ENCODE assay signal across 23 cellular contexts in genomic region chr5:130868186-130868821, GRCh38.
DNase-seq lines count a peak whose midpoint lies in the region; ATAC-seq and TF ChIP-seq lines count a peak whose summit lies in the region.
"Had no signal": no experiment of that assay in that cellular context is flagged by ENCODE, and none has a peak within 500 bp of the region (broad histone marks: within the 10 kb centered on the region; RNA-seq: fewer than 3 reads in every experiment).

No MANE protein-coding gene starts in this region.

- H3K4me2 ChIP-seq in neural progenitor cell, result no peak overlapping the region
- H3K4me2 ChIP-seq: hepatocyte had no signal

- no peaks in the 10 kb centered on the region for H3K9me3 ChIP-seq in neural progenitor cell (ENCODE audit: low read depth)
- H3K9me3 ChIP-seq: Caco-2, esophagus squamous epithelium had no signal

- TF ChIP-seq CTCF in fibroblast of mammary gland (conservative IDR thresholded peaks at IDR 0.05; ENCODE audit: control insufficient read depth, insufficient read depth, low read depth, low read length), result no peak
- no peak for TF ChIP-seq CTCF in neural progenitor cell (IDR thresholded peaks at IDR 0.05)

- peaks cover 11% of the 10 kb centered on the region for H3K4me1 ChIP-seq in neural progenitor cell
- H3K4me1 ChIP-seq: esophagus squamous epithelium had no signal

- H3K79me2 ChIP-seq in neural progenitor cell (ENCODE audit: low read depth), result no peaks in the 10 kb centered on the region
- H3K79me2 ChIP-seq: hepatocyte had no signal

- no peak for ATAC-seq in esophagus mucosa
- ATAC-seq: T-helper 17 cell had no signal

- H3K36me3 ChIP-seq in neural progenitor cell, result no peaks in the 10 kb centered on the region
- H3K36me3 ChIP-seq: esophagus squamous epithelium had no signal

- no peaks in the 10 kb centered on the region for H3K27me3 ChIP-seq in neural progenitor cell
- H3K27me3 ChIP-seq: esophagus squamous epithelium, hepatocyte had no signal

- H3K27me3 Mint-ChIP-seq in neural progenitor cell (ENCODE audit: insufficient read depth, low read depth), result peaks cover 2% of the 10 kb centered on the region

- intact Hi-C loops in posterior vena cava (cut with DNase I), result no loop called here

- peak overlapping the region; percentile 58 for H3K27ac Mint-ChIP-seq in neural progenitor cell
- H3K27ac Mint-ChIP-seq: T-helper 17 cell had no signal

- DNase-seq in EH (ENCODE audit: low read depth) (peak; percentile 41), amniotic stem cell (lab: John Stamatoyannopoulos, UW) (peak; percentile 16), fibroblast of mammary gland (ENCODE audit: low read depth) (peak; percentile 53), neural progenitor cell (ENCODE audit: low spot score) (peak; percentile 55), posterior vena cava (ENCODE audit: low spot score) (no peak), SIG-M5 (lab: John Stamatoyannopoulos, UW) (no peak), OCI-M2 (lab: John Stamatoyannopoulos, UW; ENCODE audit: unreplicated experiment) (no peak)
- DNase-seq: activated naive CD4-positive, alpha-beta T cell; activated T-cell treated with anti-CD3 and anti-CD28 coated beads for 4 hours; AML-193; aorta; esophagus squamous epithelium; KBM-7; NCI-H1048; NCI-H524; nucleus accumbens; SHP77; stimulated activated CD4-positive, alpha-beta T cell treated with anti-CD3 and anti-CD28 coated beads, Interleukin-2, amount 100 ng/mL, for 48 hours; T-helper 17 cell had no signal

- H2AFZ ChIP-seq in neural progenitor cell (replicated peaks), result no peak overlapping the region
- H2AFZ ChIP-seq: hepatocyte had no signal

- peaks cover 10% of the 10 kb centered on the region for H3K36me3 Mint-ChIP-seq in neural progenitor cell

- H3K9ac ChIP-seq in neural progenitor cell, result no peak overlapping the region

- H4K20me1 ChIP-seq in neural progenitor cell (ENCODE audit: low read depth), result no peaks in the 10 kb centered on the region

- no peaks in the 10 kb centered on the region for H3F3A ChIP-seq in neural progenitor cell (ENCODE audit: low read depth)

- H3K4me3 ChIP-seq in fibroblast of mammary gland (ENCODE audit: control insufficient read depth, low read depth, low read length) (no peak overlapping the region), neural progenitor cell (no peak overlapping the region)
- H3K4me3 ChIP-seq: esophagus squamous epithelium, hepatocyte had no signal

- H3K27ac ChIP-seq in neural progenitor cell, result no peak overlapping the region
- H3K27ac ChIP-seq: esophagus squamous epithelium, hepatocyte, VCaP had no signal

- no peak overlapping the region for H3K4me3 Mint-ChIP-seq in neural progenitor cell
- H3K4me3 Mint-ChIP-seq: T-helper 17 cell had no signal

- peaks cover 23% of the 10 kb centered on the region for H3K4me1 Mint-ChIP-seq in neural progenitor cell

- H3K9me3 Mint-ChIP-seq in neural progenitor cell, result peaks cover 18% of the 10 kb centered on the region

Comparison
In these comparisons a context has a peak if more than half of its experiments do, and no peak if none do; other contexts are left out.
1. DNase-seq: peak in EH (single experiment), amniotic stem cell (single experiment), fibroblast of mammary gland (single experiment) and neural progenitor cell (single experiment); none in posterior vena cava (single experiment), SIG-M5 (single experiment) and OCI-M2 (single experiment).